Comparison of ENCODE assay signal across 28 cellular contexts in the genomic region with DNA sequence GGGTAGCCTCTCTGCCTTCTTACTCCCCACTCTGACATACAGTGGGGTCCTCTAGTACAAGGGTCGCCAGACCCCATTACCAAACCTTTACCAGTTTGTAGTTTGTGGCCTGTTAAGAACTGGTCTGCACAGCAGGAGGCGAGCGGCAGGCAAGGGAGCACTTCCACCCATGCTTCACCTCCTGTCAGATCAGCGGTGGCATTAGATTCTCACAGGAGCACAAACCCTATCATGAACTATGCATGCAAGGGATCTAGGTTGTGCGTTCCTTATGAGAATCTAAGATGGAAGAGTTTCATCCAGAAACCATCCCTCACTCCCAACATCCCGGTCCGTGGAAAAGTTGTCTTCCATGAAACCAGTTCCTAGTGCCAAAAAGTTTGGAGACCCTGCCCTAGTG.
"Had no signal": no experiment of that assay in that cellular context is flagged by ENCODE, and none has a peak within 500 bp of the region (broad histone marks: within the 10 kb centered on the region; RNA-seq: fewer than 3 reads in every experiment).

No MANE protein-coding gene starts in this region.

- DNase-seq: hippocampal formation; kidney glomerular epithelial cell; left cardiac atrium; left ventricle myocardium superior; lower lobe of right lung; midbrain; mucosa of descending colon; naive thymus-derived CD4-positive, alpha-beta T cell; nucleus accumbens; pancreas; posterior cingulate gyrus; retina; right cardiac atrium; sigmoid colon; small intestine; spleen; stimulated activated CD4-positive, alpha-beta T cell treated with anti-CD3 and anti-CD28 coated beads, Interleukin-4, amount 100 ng/mL, for 24 hours; stimulated activated naive CD4-positive, alpha-beta T cell; substantia nigra; uterus had no signal

- H3K36me3 Mint-ChIP-seq: naive thymus-derived CD4-positive, alpha-beta T cell; stimulated activated effector memory CD8-positive, alpha-beta T cell treated with anti-CD3 and anti-CD28 coated beads, Interleukin-12 subunit alpha, Interleukin-12 subunit beta, amount 100 ng/mL, for 72 hours had no signal

- H3K36me3 ChIP-seq: lower lobe of right lung, pancreas, prostate gland, sigmoid colon, spleen, tibial nerve, uterus had no signal

- H3K27me3 Mint-ChIP-seq: type B pancreatic cell had no signal

- ATAC-seq: left cardiac atrium; left lobe of liver; left ventricle myocardium superior; lower lobe of right lung; mucosa of descending colon; naive thymus-derived CD4-positive, alpha-beta T cell; natural killer cell treated with Interleukin-12 subunit alpha and Interleukin-12 subunit beta and Interleukin-15 and Interleukin-18, amount 100 ng/mL, for 72 hours; pancreas; right cardiac atrium; stimulated activated effector memory CD8-positive, alpha-beta T cell treated with anti-CD3 and anti-CD28 coated beads, Interleukin-12 subunit alpha, Interleukin-12 subunit beta, amount 100 ng/mL, for 72 hours had no signal

- H3K9me3 ChIP-seq: lower lobe of right lung, mucosa of descending colon, pancreas, prostate gland, sigmoid colon, uterus had no signal

- H3K4me3 Mint-ChIP-seq: naive thymus-derived CD4-positive, alpha-beta T cell; natural killer cell treated with Interleukin-12 subunit alpha and Interleukin-12 subunit beta and Interleukin-15 and Interleukin-18, amount 100 ng/mL, for 72 hours; neural crest cell; stimulated activated effector memory CD8-positive, alpha-beta T cell treated with anti-CD3 and anti-CD28 coated beads, Interleukin-12 subunit alpha, Interleukin-12 subunit beta, amount 100 ng/mL, for 72 hours; stimulated activated naive CD8-positive, alpha-beta T cell treated with anti-CD3 and anti-CD28 coated beads, Interleukin-15, Interleukin-2, amounts not matched to agents 100 ng/mL and 50 ng/mL, for 24 hours; type B pancreatic cell had no signal

- H3K9me3 Mint-ChIP-seq: natural killer cell treated with Interleukin-12 subunit alpha and Interleukin-12 subunit beta and Interleukin-15 and Interleukin-18, amount 100 ng/mL, for 72 hours; stimulated activated effector memory CD8-positive, alpha-beta T cell treated with anti-CD3 and anti-CD28 coated beads, Interleukin-12 subunit alpha, Interleukin-12 subunit beta, amount 100 ng/mL, for 72 hours; stimulated activated naive CD8-positive, alpha-beta T cell treated with anti-CD3 and anti-CD28 coated beads, Interleukin-15, Interleukin-2, amounts not matched to agents 100 ng/mL and 50 ng/mL, for 24 hours had no signal

- H3K27me3 ChIP-seq: pancreas, sigmoid colon, tibial nerve, uterus had no signal

- H3K4me1 Mint-ChIP-seq: naive thymus-derived CD4-positive, alpha-beta T cell; neural crest cell; stimulated activated effector memory CD8-positive, alpha-beta T cell treated with anti-CD3 and anti-CD28 coated beads, Interleukin-12 subunit alpha, Interleukin-12 subunit beta, amount 100 ng/mL, for 72 hours had no signal

- H3K4me1 ChIP-seq: lower lobe of right lung, pancreas, prostate gland, sigmoid colon, spleen, tibial nerve, uterus had no signal

- H3K27ac ChIP-seq: lower lobe of right lung, pancreas, prostate gland, sigmoid colon, spleen, tibial nerve, uterus had no signal

- H3K27ac Mint-ChIP-seq: naive thymus-derived CD4-positive, alpha-beta T cell; natural killer cell treated with Interleukin-12 subunit alpha and Interleukin-12 subunit beta and Interleukin-15 and Interleukin-18, amount 100 ng/mL, for 72 hours; stimulated activated effector memory CD8-positive, alpha-beta T cell treated with anti-CD3 and anti-CD28 coated beads, Interleukin-12 subunit alpha, Interleukin-12 subunit beta, amount 100 ng/mL, for 72 hours; stimulated activated naive CD8-positive, alpha-beta T cell treated with anti-CD3 and anti-CD28 coated beads, Interleukin-15, Interleukin-2, amounts not matched to agents 100 ng/mL and 50 ng/mL, for 24 hours; type B pancreatic cell had no signal

- H3K4me3 ChIP-seq: lower lobe of right lung, mucosa of descending colon, pancreas, prostate gland, sigmoid colon, spleen, tibial nerve, uterus had no signal
